In the genomic region with DNA sequence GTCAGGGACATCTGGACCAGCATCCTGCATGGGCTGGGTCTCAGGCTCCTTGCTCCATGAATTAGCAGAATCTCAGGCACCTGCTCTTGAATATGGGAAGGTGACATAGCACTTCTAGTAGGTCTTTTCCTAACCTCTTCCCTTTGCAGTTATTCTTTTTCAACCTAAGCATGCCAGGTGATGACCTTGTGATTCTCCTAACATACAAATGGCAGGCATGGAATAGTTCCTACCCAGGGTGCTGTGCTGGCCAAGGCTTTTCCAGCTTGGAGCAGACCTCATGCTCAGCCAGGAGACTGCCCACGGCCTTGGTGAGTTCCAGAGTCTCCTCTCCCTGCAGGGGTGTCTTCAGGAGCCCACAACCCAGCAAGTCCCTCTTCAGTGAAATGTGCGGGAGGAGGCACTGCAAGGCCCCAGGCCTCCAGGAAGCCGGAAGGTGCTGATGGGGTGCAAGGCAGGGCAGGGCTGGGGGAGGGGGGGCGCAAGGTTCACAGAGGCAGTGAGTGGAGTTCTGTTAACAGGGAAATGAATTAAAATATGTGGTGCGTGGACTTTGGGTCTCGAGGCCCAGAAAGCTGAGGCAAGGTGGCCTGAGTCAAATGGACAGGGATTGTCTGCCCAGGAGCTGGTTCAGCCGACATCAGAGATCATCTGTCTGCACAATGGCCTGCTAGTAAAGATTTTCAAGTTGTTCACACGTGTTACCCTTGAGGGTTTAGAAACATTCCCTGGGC, we compare ENCODE assay signal across 27 cellular contexts.
"Had no signal": no experiment of that assay in that cellular context is flagged by ENCODE, and none has a peak within 500 bp of the region (broad histone marks: within the 10 kb centered on the region; RNA-seq: fewer than 3 reads in every experiment).

No MANE protein-coding gene starts in this region.

- H3K27ac ChIP-seq: RWPE1, WERI-Rb-1 had no signal

- FAIRE-seq: RCC 7860 had no signal

- DNase-seq: activated CD4-positive, alpha-beta T cell treated with anti-CD3 and anti-CD28 coated beads for 36 hours; activated CD4-positive, alpha-beta T cell treated with anti-CD3 and anti-CD28 coated beads, Interleukin-2, amount 10 ng/mL, durations not matched to agents 7 days and 5 days; activated CD4-positive, alpha-beta T cell treated with anti-CD3 and anti-CD28 coated beads, Interleukin-2, amount 50 U/mL, for 48 hours; activated CD8-positive, alpha-beta T cell treated with anti-CD3 and anti-CD28 coated beads, Interleukin-2, amount 10 ng/mL, durations not matched to agents 7 days and 5 days; activated effector memory CD4-positive, alpha-beta T cell treated with Interleukin-2 at 50 U/mL for 16 hours; activated naive CD4-positive, alpha-beta T cell treated with anti-CD3 and anti-CD28 coated beads, Interleukin-2, amount 10 ng/mL, durations not matched to agents 7 days and 5 days; activated naive CD8-positive, alpha-beta T cell treated with anti-CD3 and anti-CD28 coated beads, Interleukin-2, amount 50 U/mL, for 24 hours; activated T-cell treated with anti-CD3 and anti-CD28 coated beads, Interleukin-2, amount 50 U/mL, for 48 hours; anterior cingulate cortex; Karpas-422; KBM-7; NCI-H1105; NCI-H1417 treated with DMSO at 0.1 percent for 48 hours; NCI-H1930; NCI-H2081 treated with DMSO at 0.1 percent for 48 hours; NCI-H226; NCI-H446 treated with DMSO at 0.1 percent for 48 hours; NCI-H524; NCI-H69; NCI-H82; NK-92 treated with Interleukin-12 subunit alpha and Interleukin-12 subunit beta, amount 100 ng/mL, for 24 hours; PC-3; SIG-M5; T1000; WERI-Rb-1 had no signal
